Comparison of ENCODE assay signal across 8 cellular contexts in the genomic region with DNA sequence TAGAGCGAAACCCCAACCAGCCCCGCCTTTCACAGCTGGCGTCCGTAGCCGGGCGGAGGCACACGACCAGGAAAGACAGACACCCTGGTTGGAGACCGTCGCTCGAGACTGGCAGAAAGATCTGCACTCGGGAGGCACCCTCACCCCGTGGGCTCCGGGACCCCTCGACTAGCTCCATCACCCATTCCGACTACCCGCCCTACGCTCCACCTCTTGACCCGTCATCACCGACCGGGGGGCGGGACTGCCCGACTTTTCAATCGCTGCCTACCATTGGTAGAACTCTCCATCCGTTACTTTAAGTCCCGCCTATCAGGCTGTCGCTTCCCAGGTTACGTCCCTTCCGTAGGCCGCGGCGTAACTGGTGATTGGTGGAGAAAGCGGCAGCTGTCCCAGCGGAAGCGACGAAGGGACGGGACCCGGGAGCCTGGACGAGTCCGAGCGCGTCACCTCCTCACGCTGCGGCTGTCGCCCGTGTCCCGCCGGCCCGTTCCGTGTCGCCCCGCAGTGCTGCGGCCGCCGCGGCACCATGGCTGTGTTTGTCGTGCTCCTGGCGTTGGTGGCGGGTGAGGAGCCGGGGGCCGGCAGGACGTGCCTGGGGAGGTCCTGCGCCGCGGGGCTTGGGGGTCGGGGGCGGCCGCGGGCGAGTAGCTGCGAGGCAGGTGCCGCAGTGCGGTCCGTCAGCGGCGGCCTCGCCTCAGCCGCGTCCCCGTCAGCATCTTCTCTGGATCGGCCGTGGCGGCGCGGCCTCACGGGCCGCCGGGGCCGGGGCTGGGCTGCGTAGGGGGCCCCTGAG. TPM values are rescaled to one million over a fixed set of nuclear protein-coding genes. Genes with fewer than 3 reads are reported as not detected.
DNase-seq lines count a peak whose midpoint lies in the region; ATAC-seq and TF ChIP-seq lines count a peak whose summit lies in the region.

A gene with protein sequence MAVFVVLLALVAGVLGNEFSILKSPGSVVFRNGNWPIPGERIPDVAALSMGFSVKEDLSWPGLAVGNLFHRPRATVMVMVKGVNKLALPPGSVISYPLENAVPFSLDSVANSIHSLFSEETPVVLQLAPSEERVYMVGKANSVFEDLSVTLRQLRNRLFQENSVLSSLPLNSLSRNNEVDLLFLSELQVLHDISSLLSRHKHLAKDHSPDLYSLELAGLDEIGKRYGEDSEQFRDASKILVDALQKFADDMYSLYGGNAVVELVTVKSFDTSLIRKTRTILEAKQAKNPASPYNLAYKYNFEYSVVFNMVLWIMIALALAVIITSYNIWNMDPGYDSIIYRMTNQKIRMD (plus strand): TSS at position 434 of the 796 bp plus-strand sequence. CDS start 96 bp downstream, at position 530.

- H3K27ac ChIP-seq in ACC112 (ENCODE audit: low read depth, low read length), result peak within 1 kb of the TSS; percentile 70; the same call in 1 of the 2 replicates
- H3K27ac ChIP-seq in WERI-Rb-1, result peak within 1 kb of the TSS; percentile 74
- H3K27ac ChIP-seq in mammary epithelial cell (ENCODE audit: insufficient read depth, low read depth, low read length), result peak within 1 kb of the TSS; percentile 72
- H3K27ac ChIP-seq in iPS-20b (ENCODE audit: low read length), result no peak within 1 kb of the TSS
- peak within 1 kb of the TSS; percentile 76 to 99 (median 89) for H3K27ac ChIP-seq in skin epidermis

- peaks cover 7% of the 10 kb centered on the region for H3K4me1 ChIP-seq in ACC112 (ENCODE audit: control insufficient read depth, insufficient read depth, low read length, unreplicated experiment)
- H3K4me1 ChIP-seq in mammary epithelial cell (ENCODE audit: insufficient read depth, low read length), result peaks cover 2% of the 10 kb centered on the region
- no peaks in the 10 kb centered on the region for H3K4me1 ChIP-seq in iPS-20b (ENCODE audit: insufficient read depth, low read length)

- dilution Hi-C loops in mammary epithelial cell (cut with HindIII; ENCODE audit: low sequenced_read_pairs), result no loop called here

- H3K9ac ChIP-seq in mammary epithelial cell (ENCODE audit: insufficient read depth, low read length) (peak within 1 kb of the TSS; percentile 72), iPS-20b (ENCODE audit: low read depth, low read length) (peak within 1 kb of the TSS; percentile 69; the same call in 1 of the 2 replicates)

- H3K9me3 ChIP-seq in WERI-Rb-1 (ENCODE audit: severe bottlenecking) (no peaks in the 10 kb centered on the region), mammary epithelial cell (replicated peaks; ENCODE audit: insufficient read depth, low read length) (no peaks in the 10 kb centered on the region), iPS-20b (ENCODE audit: insufficient read depth, low read depth, low read length) (no peaks in the 10 kb centered on the region)

- BruUV-seq in mammary epithelial cell (replicated peaks; lab: Mats Ljungman, UMichigan), result TSS peak; percentile 35

- CTCF ChIA-PET in mammary epithelial cell (lab: Charles Lee; ENCODE audit: low non-redundant PET), result interaction anchor here (0.5 kb wide), 2 partner anchors 9 to 37 kb away, joined by 3 to 7 read pairs; no protein-coding TSS in a partner anchor

- peak within 1 kb of the TSS; percentile 76 for H3K4me3 ChIP-seq in ACC112 (ENCODE audit: low read depth, low read length)
- peak within 1 kb of the TSS; percentile 95 for H3K4me3 ChIP-seq in WERI-Rb-1 (ENCODE audit: low read depth, low read length)
- peak within 1 kb of the TSS; percentile 46 to 82 (median 65) for H3K4me3 ChIP-seq in mammary epithelial cell (replicated peaks in 1 of 3; ENCODE audit: insufficient read depth in 1 of 3, low read depth in 2 of 3, low read length in 3 of 3)
- peak within 1 kb of the TSS; percentile 89 for H3K4me3 ChIP-seq in iPS-20b (ENCODE audit: low read length)
- H3K4me3 ChIP-seq in skin epidermis, result peak within 1 kb of the TSS; percentile 70 to 83 (median 73)

- 5% methylated on average over 14 of the region's 89 CpGs for WGBS in mammary epithelial cell (ENCODE audit: low coverage, missing lambda C conversion rate)

- in situ Hi-C loops in mammary epithelial cell (cut with MboI; ENCODE audit: low sequenced_read_pairs in 2 of 2), result no loop called here

- H3K27me3 ChIP-seq in ACC112 (ENCODE audit: insufficient read depth, low read length) (no peaks in the 10 kb centered on the region), WERI-Rb-1 (ENCODE audit: insufficient read depth, low read depth, severe bottlenecking) (no peaks in the 10 kb centered on the region), mammary epithelial cell (ENCODE audit: insufficient read depth, low read length) (peaks cover 4% of the 10 kb centered on the region), iPS-20b (ENCODE audit: insufficient read depth, low read length) (no peaks in the 10 kb centered on the region)

- peak within 1 kb of the TSS; percentile 81 for H2AFZ ChIP-seq in ACC112 (ENCODE audit: low read length, unreplicated experiment)
- H2AFZ ChIP-seq in mammary epithelial cell (ENCODE audit: low read depth, low read length), result peak within 1 kb of the TSS; percentile 94

- H4K20me1 ChIP-seq in mammary epithelial cell (ENCODE audit: insufficient read depth, low read length), result no peaks in the 10 kb centered on the region

- TF ChIP-seq CTCF in WERI-Rb-1 (IDR thresholded peaks at IDR 0.05; ENCODE audit: low read depth, low read length) (no peak), mammary epithelial cell (conservative IDR thresholded peaks at IDR 0.05 in 1 of 2, IDR thresholded peaks at IDR 0.05 in 1 of 2; ENCODE audit: extremely low read depth in 1 of 2, insufficient read depth in 1 of 2, low read depth in 1 of 2, low read length in 2 of 2) (no peak)

- ATAC-seq in GM18870 (IDR thresholded peaks at IDR 0.05; ENCODE audit: unreplicated experiment) (peak; percentile 97), HG03135 (IDR thresholded peaks at IDR 0.05; ENCODE audit: unreplicated experiment) (peak; percentile 98)

- DNase-seq in NCI-H2196 treated with DMSO at 0.1 percent for 48 hours (lab: John Stamatoyannopoulos, UW; ENCODE audit: unreplicated experiment), result peak; percentile 71
- DNase-seq in WERI-Rb-1, result peak; percentile 97
- peak; percentile 90 for DNase-seq in mammary epithelial cell

- H3K36me3 ChIP-seq in ACC112 (ENCODE audit: insufficient read depth, low read length), result no peaks in the 10 kb centered on the region
- H3K36me3 ChIP-seq in WERI-Rb-1, result no peaks in the 10 kb centered on the region
- H3K36me3 ChIP-seq in mammary epithelial cell (ENCODE audit: insufficient read depth, low read length), result no peaks in the 10 kb centered on the region
- no peaks in the 10 kb centered on the region for H3K36me3 ChIP-seq in iPS-20b (ENCODE audit: insufficient read depth, low read depth, low read length)

- peak within 1 kb of the TSS; percentile 64 for H3K4me2 ChIP-seq in mammary epithelial cell (ENCODE audit: insufficient read depth, low read depth, low read length)

- intact Hi-C loops in mammary epithelial cell (cut with micrococcal nuclease), result no loop called here

- H3K79me2 ChIP-seq in ACC112 (ENCODE audit: control insufficient read depth, insufficient read depth, low read length, unreplicated experiment) (peaks cover 33% of the 10 kb centered on the region), mammary epithelial cell (ENCODE audit: insufficient read depth, low read length) (peaks cover 34% of the 10 kb centered on the region)

RNA-seq across cellular contexts. Expression of the gene that starts here (rescaled TPM):
- 100 to 1,000 TPM in 1 of 2 donors, 10 to 100 TPM in 1; 99.4 to 154 TPM for total RNA-seq in mammary epithelial cell
- polyA plus RNA-seq in mammary epithelial cell, result 145 TPM
- 63.8 TPM for polyA minus RNA-seq in mammary epithelial cell
